In genomic region chr1:3049164-3049563, GRCh38 we compare ENCODE assay signal across 31 cellular contexts. TPM values are rescaled to one million over a fixed set of nuclear protein-coding genes. Genes with fewer than 3 reads are reported as not detected.
"Had no signal": no experiment of that assay in that cellular context is flagged by ENCODE, and none has a peak within 500 bp of the region (broad histone marks: within the 10 kb centered on the region; RNA-seq: fewer than 3 reads in every experiment).

No MANE protein-coding gene starts in this region.

- H3K27me3 ChIP-seq: ovary, SJSA1 had no signal

- H3K9ac ChIP-seq: neural progenitor cell had no signal

- H3K27ac ChIP-seq: heart right ventricle, lower lobe of right lung, neural progenitor cell, ovary, SJSA1, skin epidermis, stomach, suprapubic skin, tibial nerve had no signal

- H3K36me3 ChIP-seq: heart right ventricle, lower lobe of right lung, neural progenitor cell, ovary, SJSA1, stomach, suprapubic skin had no signal

- H3K36me3 Mint-ChIP-seq: neural progenitor cell, WTC11 had no signal

- DNase-seq: activated CD4-positive, alpha-beta T cell treated with anti-CD3 and anti-CD28 coated beads for 4 hours; activated CD4-positive, alpha-beta T cell treated with anti-CD3 and anti-CD28 coated beads, Interleukin-2, amount 50 U/mL, for 48 hours; activated naive CD4-positive, alpha-beta T cell treated with anti-CD3 and anti-CD28 coated beads, Interleukin-2, amount 50 U/mL, for 16 hours; activated naive CD8-positive, alpha-beta T cell treated with anti-CD3 and anti-CD28 coated beads, Interleukin-2, amount 50 U/mL, for 24 hours; effector CD4-positive, alpha-beta T cell; erythroblast; foreskin fibroblast; heart right ventricle; lower lobe of right lung; mesendoderm; naive B cell; ovary; stomach; T-helper 1 cell; T1000 had no signal

- ATAC-seq: activated naive CD8-positive, alpha-beta T cell treated with anti-CD3 and anti-CD28 coated beads, Interleukin-2, amount 50 U/mL, for 24 hours; heart right ventricle; lower lobe of right lung; right cardiac atrium; WTC11 had no signal

- H3K27ac Mint-ChIP-seq: activated naive CD8-positive, alpha-beta T cell treated with anti-CD3 and anti-CD28 coated beads, Interleukin-2, amount 50 U/mL, for 24 hours; activated T-helper 2 cell treated with anti-CD3 and anti-CD28 coated beads, Interferon-gamma antibody, Interleukin-2, Interleukin-4, amounts not matched to agents 10 μg/mL and 5 μg/mL and 100 μg/mL, durations not matched to agents 14 hours and 24 hours and 36 hours; dendritic cell treated with granulocyte-macrophage colony-stimulating factor and Interleukin-4, amounts not matched to agents 40 ng/mL and 50 ng/mL, for 4 days; naive B cell; neural progenitor cell; stimulated activated memory B cell treated with anti-CD40 and anti-IgM and Interleukin-4, amounts not matched to agents 10 μg/mL and 1 μg/mL and 100 μg/mL, for 72 hours; WTC11 had no signal

- H3K4me1 ChIP-seq: heart right ventricle, lower lobe of right lung, neural progenitor cell, SJSA1, stomach, suprapubic skin had no signal

- H3K4me1 Mint-ChIP-seq: activated naive CD8-positive, alpha-beta T cell treated with anti-CD3 and anti-CD28 coated beads, Interleukin-2, amount 50 U/mL, for 24 hours; neural progenitor cell; stimulated activated memory B cell treated with anti-CD40 and anti-IgM and Interleukin-4, amounts not matched to agents 10 μg/mL and 1 μg/mL and 100 μg/mL, for 72 hours; WTC11 had no signal

- H3K4me3 Mint-ChIP-seq: activated naive CD8-positive, alpha-beta T cell treated with anti-CD3 and anti-CD28 coated beads, Interleukin-2, amount 50 U/mL, for 24 hours; dendritic cell treated with granulocyte-macrophage colony-stimulating factor and Interleukin-4, amounts not matched to agents 40 ng/mL and 50 ng/mL, for 4 days; naive B cell; neural progenitor cell; stimulated activated memory B cell treated with anti-CD40 and anti-IgM and Interleukin-4, amounts not matched to agents 10 μg/mL and 1 μg/mL and 100 μg/mL, for 72 hours; WTC11 had no signal

- H3K9me3 ChIP-seq: lower lobe of right lung, suprapubic skin had no signal

- H3K4me3 ChIP-seq: heart right ventricle, lower lobe of right lung, neural progenitor cell, ovary, SJSA1, skin epidermis, stomach, suprapubic skin, tibial nerve had no signal

RNA-seq across cellular contexts. Expression of gene PRDM16, which starts 19.8 kb away (rescaled TPM):
- total RNA-seq: activated CD8-positive, alpha-beta memory T cell treated with anti-CD3 and anti-CD28 coated beads for 36 hours; activated T-helper 2 cell treated with anti-CD3 and anti-CD28 coated beads, Interferon-gamma antibody, Interleukin-2, Interleukin-4, amounts not matched to agents 10 μg/mL and 5 μg/mL and 100 μg/mL, durations not matched to agents 14 hours and 24 hours and 36 hours had no signal

RNA-seq across cellular contexts. Expression of gene ACTRT2, which starts 27.9 kb away (rescaled TPM):
- total RNA-seq: activated CD8-positive, alpha-beta memory T cell treated with anti-CD3 and anti-CD28 coated beads for 36 hours; activated T-helper 2 cell treated with anti-CD3 and anti-CD28 coated beads, Interferon-gamma antibody, Interleukin-2, Interleukin-4, amounts not matched to agents 10 μg/mL and 5 μg/mL and 100 μg/mL, durations not matched to agents 14 hours and 24 hours and 36 hours; cerebellum; fibroblast of lung; heart right ventricle; lower lobe of right lung; mucosa of gallbladder; ovary; pulmonary artery endothelial cell; right cardiac atrium; SJSA1; stomach; suprapubic skin; tibial nerve; WTC11 had no signal
- polyA plus RNA-seq: fibroblast of lung, heart right ventricle, keratinocyte, ovary, right cardiac atrium, stomach had no signal
